In genomic region chr15:59191855-59192237, GRCh38 we compare ENCODE assay signal across 13 cellular contexts. TPM values are rescaled to one million over a fixed set of nuclear protein-coding genes. Genes with fewer than 3 reads are reported as not detected.
DNase-seq lines count a peak whose midpoint lies in the region; ATAC-seq and TF ChIP-seq lines count a peak whose summit lies in the region.
"Had no signal": no experiment of that assay in that cellular context is flagged by ENCODE, and none has a peak within 500 bp of the region (broad histone marks: within the 10 kb centered on the region; RNA-seq: fewer than 3 reads in every experiment).

No MANE protein-coding gene starts in this region.

- TF ChIP-seq CTCF in smooth muscle cell (IDR thresholded peaks at IDR 0.05; ENCODE audit: borderline replicate concordance, insufficient read depth, poor library complexity, severe bottlenecking) (no peak), spleen (IDR thresholded peaks at IDR 0.05 in 8 of 11, conservative IDR thresholded peaks at IDR 0.05 in 3 of 11) (no peak)

- intact Hi-C loops in spleen (cut with DNase I; ENCODE audit: low total_unique reads), result no loop called here

- H3K79me2 ChIP-seq in smooth muscle cell (ENCODE audit: low read depth), result no peaks in the 10 kb centered on the region

- no peaks in the 10 kb centered on the region for H3K36me3 ChIP-seq in smooth muscle cell (ENCODE audit: low read depth)
- peaks cover 0 to 78% (median 39%) of the 10 kb centered on the region in 6 donors for H3K36me3 ChIP-seq in spleen
- H3K36me3 ChIP-seq: WERI-Rb-1 had no signal

- H3K27ac ChIP-seq in smooth muscle cell (ENCODE audit: low read depth), result peak overlapping the region; percentile 98
- no peak overlapping the region for H3K27ac ChIP-seq in spleen
- H3K27ac ChIP-seq: WERI-Rb-1 had no signal

- no peak for TF ChIP-seq POLR2A in spleen (IDR thresholded peaks at IDR 0.05)

- H3K9me3 ChIP-seq in smooth muscle cell (replicated peaks; ENCODE audit: low read depth), result no peaks in the 10 kb centered on the region
- no peaks in the 10 kb centered on the region for H3K9me3 ChIP-seq in spleen

- peak overlapping the region; percentile 79 for H3K4me2 ChIP-seq in smooth muscle cell

- H3F3A ChIP-seq in smooth muscle cell (ENCODE audit: low read depth), result peaks cover 16% of the 10 kb centered on the region

- H2AFZ ChIP-seq in smooth muscle cell (ENCODE audit: low read depth), result no peak overlapping the region

- H4K20me1 ChIP-seq in smooth muscle cell (ENCODE audit: low read depth), result peaks cover 3% of the 10 kb centered on the region

- H3K4me1 ChIP-seq in smooth muscle cell (ENCODE audit: low read depth) (peaks cover 3% of the 10 kb centered on the region), spleen (no peaks in the 10 kb centered on the region)

- no peak for ATAC-seq in GM21381 (IDR thresholded peaks at IDR 0.05; ENCODE audit: unreplicated experiment)

- DNase-seq in H4 (ENCODE audit: low spot score) (peak; percentile 85), T1000 (lab: John Stamatoyannopoulos, UW) (peak; percentile 42), fibroblast of peridontal ligament (ENCODE audit: extremely low read depth) (peak; percentile 90), smooth muscle cell (lab: John Stamatoyannopoulos, UW; ENCODE audit: unreplicated experiment) (no peak), middle frontal gyrus (ENCODE audit: extremely low spot score, low spot score) (no peak), germinal center (ENCODE audit: low spot score) (no peak), spleen (no peak)
- DNase-seq: cortex of kidney, NCI-H1930, occipital lobe, WERI-Rb-1 had no signal

- H3K27me3 ChIP-seq in smooth muscle cell (ENCODE audit: low read depth) (no peaks in the 10 kb centered on the region), spleen (replicated peaks in 1 of 7) (no peaks in the 10 kb centered on the region)

- peak overlapping the region; percentile 79 for H3K9ac ChIP-seq in smooth muscle cell (ENCODE audit: low read depth)

- 18% methylated on average over 6 of the region's 6 CpGs for WGBS in smooth muscle cell (ENCODE audit: low lambda C conversion rate)
- 84 to 92% (median 89%) methylated on average over 6 of the region's 6 CpGs for whole genome bisulfite sequencing in spleen, 5 donors

- H3K4me3 ChIP-seq in smooth muscle cell, result no peak overlapping the region
- no peak overlapping the region for H3K4me3 ChIP-seq in spleen

RNA-seq across cellular contexts. Expression of gene LDHAL6B, which starts 14.8 kb away (rescaled TPM):
- total RNA-seq in H4 (2014; rRNA removed; shearing (Covaris generic)), result not detected in 2 replicates
- total RNA-seq in smooth muscle cell, result not detected in 2 replicates
- 0.20 TPM in 1 of 2 replicates, not detected in the other for polyA plus RNA-seq in smooth muscle cell
- not detected for total RNA-seq in spleen
- polyA plus RNA-seq in spleen, result under 1 TPM in 1 of 3 donors, not detected in 2; 0.06 TPM
- total RNA-seq: occipital lobe had no signal
- polyA plus RNA-seq: thymus had no signal

Comparison
In these comparisons a context has a peak if more than half of its experiments do, and no peak if none do; other contexts are left out.
1. DNase-seq: peak in H4 (single experiment), T1000 (single experiment) and fibroblast of peridontal ligament (single experiment); none in smooth muscle cell (single experiment), middle frontal gyrus (single experiment), germinal center (single experiment) and spleen (single experiment).